13 cellular contexts compared by ENCODE assay signal in genomic region chr18:12373032-12373770, GRCh38. TPM values are rescaled to one million over a fixed set of nuclear protein-coding genes. Genes with fewer than 3 reads are reported as not detected.
A peak's percentile ranks its signal among the peaks of the same experiment; 100 is the strongest.
DNase-seq lines count a peak whose midpoint lies in the region; ATAC-seq and TF ChIP-seq lines count a peak whose summit lies in the region.
"Had no signal": no experiment of that assay in that cellular context is flagged by ENCODE, and none has a peak within 500 bp of the region (broad histone marks: within the 10 kb centered on the region; RNA-seq: fewer than 3 reads in every experiment).

No MANE protein-coding gene starts in this region.

- H3K4me1 Mint-ChIP-seq in GM23338 (peaks cover 30% of the 10 kb centered on the region), T-helper 17 cell (peaks cover 40% of the 10 kb centered on the region)

- H3K27ac Mint-ChIP-seq in GM23338 (no peak overlapping the region), T-helper 17 cell (peak overlapping the region; percentile 77)

- H3K9me3 ChIP-seq in T-helper 17 cell (ENCODE audit: control insufficient read depth, low read length, poor library complexity, severe bottlenecking) (no peaks in the 10 kb centered on the region), fibroblast of lung (ENCODE audit: control insufficient read depth, insufficient read depth, low read depth, low read length) (no peaks in the 10 kb centered on the region), parathyroid adenoma (ENCODE audit: control insufficient read depth, low read length) (no peaks in the 10 kb centered on the region)
- H3K9me3 ChIP-seq: ascending aorta had no signal

- no peaks in the 10 kb centered on the region for H3K9me3 Mint-ChIP-seq in GM23338

- H3K4me3 Mint-ChIP-seq in GM23338 (no peak overlapping the region), T-helper 17 cell (peak overlapping the region; percentile 21)

- no peaks in the 10 kb centered on the region; the same call in 1 of the 2 replicates for H3K36me3 ChIP-seq in GM23338 (ENCODE audit: insufficient read depth)
- peaks cover 1% of the 10 kb centered on the region for H3K36me3 ChIP-seq in fibroblast of lung (ENCODE audit: control insufficient read depth, insufficient read depth, low read length)
- H3K36me3 ChIP-seq in parathyroid adenoma (ENCODE audit: control insufficient read depth, insufficient read depth, low read length) = no peaks in the 10 kb centered on the region

- TF ChIP-seq CTCF in GM23338 (conservative IDR thresholded peaks at IDR 0.05; ENCODE audit: low read depth in 2 of 2) (no peak), fibroblast of lung (conservative IDR thresholded peaks at IDR 0.05 in 1 of 2, IDR thresholded peaks at IDR 0.05 in 1 of 2; ENCODE audit: low read depth in 1 of 2, low read length in 2 of 2) (no peak), parathyroid adenoma (IDR thresholded peaks at IDR 0.05) (no peak)

- no peaks in the 10 kb centered on the region for H3K27me3 ChIP-seq in GM23338 (ENCODE audit: insufficient read depth)
- no peaks in the 10 kb centered on the region for H3K27me3 ChIP-seq in fibroblast of lung (ENCODE audit: control insufficient read depth, insufficient read depth, low read length)
- no peaks in the 10 kb centered on the region for H3K27me3 ChIP-seq in parathyroid adenoma (ENCODE audit: control insufficient read depth, insufficient read depth, low read length)
- H3K27me3 ChIP-seq: ascending aorta had no signal

- H3K9ac ChIP-seq in fibroblast of lung (ENCODE audit: insufficient read depth, low read length) (no peak overlapping the region), parathyroid adenoma (no peak overlapping the region)

- DNase-seq in GM23338 (ENCODE audit: low spot score) (no peak), T-helper 17 cell (no peak), fibroblast of lung (ENCODE audit: low read depth in 2 of 2) (peak; percentile 14 to 64), SK-N-DZ (ENCODE audit: low spot score) (no peak)
- DNase-seq: Calu3, hippocampal formation, NCI-H510A, SHP77 had no signal

- H3K9me2 ChIP-seq in GM23338 (ENCODE audit: insufficient read depth) = no peaks in the 10 kb centered on the region

- peaks cover 8% of the 10 kb centered on the region for H3K27me3 Mint-ChIP-seq in GM23338 (ENCODE audit: insufficient read depth, low read depth, poor library complexity)
- H3K27me3 Mint-ChIP-seq in T-helper 17 cell = no peaks in the 10 kb centered on the region

- ATAC-seq in GM23338 (no peak), T-helper 17 cell (no peak), GM21529 (IDR thresholded peaks at IDR 0.05; ENCODE audit: unreplicated experiment) (no peak), HG02938 (IDR thresholded peaks at IDR 0.05; ENCODE audit: unreplicated experiment) (no peak)
- ATAC-seq: sciatic nerve had no signal

- H3K79me2 ChIP-seq in GM23338 (replicated peaks; ENCODE audit: insufficient read depth) (peaks cover 84% of the 10 kb centered on the region), fibroblast of lung (ENCODE audit: control insufficient read depth, insufficient read depth, low read length) (peaks cover 58% of the 10 kb centered on the region), parathyroid adenoma (peaks cover 48% of the 10 kb centered on the region)

- peaks cover 23% of the 10 kb centered on the region for H3K36me3 Mint-ChIP-seq in GM23338 (ENCODE audit: low read depth)
- peaks cover 3% of the 10 kb centered on the region for H3K36me3 Mint-ChIP-seq in T-helper 17 cell (ENCODE audit: low read depth)

- H2AFZ ChIP-seq in GM23338 (no peak overlapping the region), fibroblast of lung (ENCODE audit: low read length) (no peak overlapping the region), parathyroid adenoma (no peak overlapping the region)

- H3K4me2 ChIP-seq in GM23338 (0 out of 2 replicates have a peak overlapping the region, but pooled peaks have one; percentile 2), fibroblast of lung (ENCODE audit: extremely low read depth, insufficient read depth, low read length) (no peak overlapping the region), parathyroid adenoma (ENCODE audit: low read length) (peak overlapping the region; percentile 50)

- H3K27ac ChIP-seq in GM23338 (ENCODE audit: low read depth) (no peak overlapping the region), fibroblast of lung (ENCODE audit: insufficient read depth, low read length) (no peak overlapping the region), parathyroid adenoma (no peak overlapping the region)
- H3K27ac ChIP-seq: ascending aorta had no signal

- H3K4me3 ChIP-seq in GM23338 (0 out of 2 replicates have a peak overlapping the region, but pooled peaks have one; percentile 95), fibroblast of lung (replicated peaks in 1 of 4; ENCODE audit: control extremely low read depth in 1 of 4, insufficient read depth in 1 of 4, low read depth in 3 of 4, low read length in 4 of 4) (no peak overlapping the region), parathyroid adenoma (ENCODE audit: low read depth, low read length) (no peak overlapping the region)
- H3K4me3 ChIP-seq: ascending aorta had no signal

- H3F3A ChIP-seq in GM23338 (replicated peaks; ENCODE audit: low read depth) = 0 out of 2 replicates have a peak, but pooled peaks cover 13% of the 10 kb centered on the region

- H3K4me1 ChIP-seq in GM23338 (ENCODE audit: insufficient read depth) = peaks cover 30% of the 10 kb centered on the region
- no peaks in the 10 kb centered on the region for H3K4me1 ChIP-seq in fibroblast of lung (ENCODE audit: control insufficient read depth, extremely low read depth, insufficient read depth, low read length)
- peaks cover 16% of the 10 kb centered on the region for H3K4me1 ChIP-seq in parathyroid adenoma

- H4K20me1 ChIP-seq in GM23338 (replicated peaks; ENCODE audit: insufficient read depth) (peaks cover 48% of the 10 kb centered on the region), fibroblast of lung (ENCODE audit: control insufficient read depth, extremely low read depth, insufficient read depth, low read length) (no peaks in the 10 kb centered on the region)

TF ChIP-seq in GM23338, 12 proteins besides CTCF, POLR2A, EP300 and RAD21 (continues in another document):
- no peak for TF ChIP-seq CREB1 (CRISPR knock-in tag; IDR thresholded peaks at IDR 0.05; ENCODE audit: low read depth)
- TF ChIP-seq REST (IDR thresholded peaks at IDR 0.05; ENCODE audit: unreplicated experiment) = no peak
- TF ChIP-seq ZNF331 (CRISPR knock-in tag; IDR thresholded peaks at IDR 0.05; ENCODE audit: low read depth) = no peak
- no peak for TF ChIP-seq JUNB (IDR thresholded peaks at IDR 0.05; ENCODE audit: unreplicated experiment)
- no peak for TF ChIP-seq EZH2phosphoT487 (IDR thresholded peaks at IDR 0.05; ENCODE audit: unreplicated experiment)
- no peak for TF ChIP-seq STAT1 (IDR thresholded peaks at IDR 0.05; ENCODE audit: unreplicated experiment)
- TF ChIP-seq POLR2AphosphoS5 (IDR thresholded peaks at IDR 0.05; ENCODE audit: low read depth) = no peak
- TF ChIP-seq EZH2 (IDR thresholded peaks at IDR 0.05; ENCODE audit: low read depth, unreplicated experiment) = no peak

RNA-seq across cellular contexts. Expression of gene AFG3L2, which starts 3.8 kb away (rescaled TPM):
- total RNA-seq in GM23338 (2014; rRNA removed; shearing (Covaris generic)) = 94.9 and 105 TPM in 2 replicates
- polyA plus RNA-seq in GM23338 (2016; fragmentation: Nextera tagmentation; extraction: Ambion mirVana) (47.5 and 50.3 TPM in 2 replicates), fibroblast of lung (36.3 and 38.3 TPM in 2 replicates)
- total RNA-seq in T-helper 17 cell (10 to 100 TPM; 29.6 to 42.1 TPM), fibroblast of lung (38.5 and 41.0 TPM in 2 replicates)
- 32.1 and 32.4 TPM in 2 replicates for polyA plus RNA-seq in fibroblast of lung (2012)
- 13.6 and 19.2 TPM in 2 replicates for polyA minus RNA-seq in fibroblast of lung (ENCODE audit: low replicate concordance)
- 58.2 and 62.1 TPM in 2 replicates for polyA plus RNA-seq in SK-N-DZ (2014; cell fraction: cytosol; rRNA removed)
- 44.9 and 46.4 TPM in 2 replicates for polyA plus RNA-seq in SK-N-DZ (2014; cell fraction: nucleus; rRNA removed)

RNA-seq across cellular contexts. Expression of gene PRELID3A, which starts 34.5 kb away (rescaled TPM):
- 13.0 and 15.8 TPM in 2 replicates for total RNA-seq in GM23338 (2014; rRNA removed; shearing (Covaris generic))
- polyA plus RNA-seq in GM23338 (2016; fragmentation: Nextera tagmentation; extraction: Ambion mirVana) = 6.5 and 7.0 TPM in 2 replicates
- total RNA-seq in T-helper 17 cell = under 1 TPM; 0.17 to 0.26 TPM
- total RNA-seq in fibroblast of lung = 6.9 and 11.2 TPM in 2 replicates
- 8.4 and 9.9 TPM in 2 replicates for polyA plus RNA-seq in fibroblast of lung
- 6.1 and 6.4 TPM in 2 replicates for polyA plus RNA-seq in fibroblast of lung (2012)
- 2.0 TPM in 1 of 2 replicates, not detected in the other for polyA minus RNA-seq in fibroblast of lung (ENCODE audit: low replicate concordance)
- polyA plus RNA-seq in SK-N-DZ (2014; cell fraction: cytosol; rRNA removed) = 20.3 and 31.9 TPM in 2 replicates
- 128 and 147 TPM in 2 replicates for polyA plus RNA-seq in SK-N-DZ (2014; cell fraction: nucleus; rRNA removed)
- total RNA-seq: ascending aorta had no signal

Comparison
In these comparisons a context has a peak if more than half of its experiments do, and no peak if none do; other contexts are left out.
1. DNase-seq: peak in fibroblast of lung (2 of 2); none in GM23338 (single experiment), T-helper 17 cell (0 of 3) and SK-N-DZ (single experiment).